ENCODE assay signal across 30 cellular contexts in the genomic region with DNA sequence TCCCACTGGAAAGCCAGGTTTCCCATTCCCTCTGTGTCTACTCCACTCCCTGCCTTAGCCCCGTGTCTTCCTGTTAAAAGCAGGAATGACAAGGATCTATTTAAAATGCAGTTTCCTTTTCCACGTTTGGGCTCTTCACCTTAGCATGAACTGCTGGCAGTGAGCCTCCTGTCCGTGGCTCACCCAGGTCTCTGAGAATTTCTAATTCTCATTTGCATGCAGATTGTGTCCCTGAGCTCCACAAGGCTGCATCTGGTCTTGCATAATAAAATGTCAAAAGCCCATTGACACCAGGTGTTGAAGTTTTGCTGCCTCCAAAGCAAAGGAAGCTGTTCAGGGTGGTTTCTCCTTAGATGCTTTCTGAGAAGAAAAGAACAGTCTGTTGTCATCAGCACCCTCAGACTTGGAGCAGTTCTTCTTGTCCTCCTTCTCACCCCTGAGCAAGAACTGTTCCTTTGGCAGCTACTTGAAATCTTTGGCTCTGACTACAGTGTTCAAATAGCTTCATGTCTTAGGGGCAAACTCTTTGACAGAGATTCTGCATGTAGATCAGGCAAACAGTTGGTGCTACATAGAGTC.
DNase-seq lines count a peak whose midpoint lies in the region; ATAC-seq and TF ChIP-seq lines count a peak whose summit lies in the region.
"Had no signal": no experiment of that assay in that cellular context is flagged by ENCODE, and none has a peak within 500 bp of the region (broad histone marks: within the 10 kb centered on the region; RNA-seq: fewer than 3 reads in every experiment).

No MANE protein-coding gene starts in this region.

- H3K4me1 Mint-ChIP-seq in stimulated activated memory B cell treated with anti-CD40 and anti-IgM and Interleukin-4, amounts not matched to agents 10 μg/mL and 1 μg/mL and 100 μg/mL, for 72 hours: no peaks in the 10 kb centered on the region
- H3K4me1 Mint-ChIP-seq: activated naive CD8-positive, alpha-beta T cell treated with anti-CD3 and anti-CD28 coated beads for 36 hours; B cell; nephron progenitor cell had no signal

- H3K27ac ChIP-seq in heart left ventricle (no peak overlapping the region), left ventricle myocardium inferior (replicated peaks) (no peak overlapping the region), OCI-LY7 (ENCODE audit: low read depth, low read length, poor library complexity, severe bottlenecking) (peak overlapping the region; percentile 35), SK-N-SH (ENCODE audit: low read depth in 2 of 2, low read length in 1 of 2) (no peak overlapping the region)
- H3K27ac ChIP-seq: HL-60, thoracic aorta had no signal

- no TSS peak for BruUV-seq in OCI-LY7 (replicated peaks; lab: Mats Ljungman, UMichigan)

- DNase-seq in heart left ventricle (no peak), left ventricle myocardium inferior (no peak), OCI-LY7 (ENCODE audit: low spot score) (peak; percentile 74), kidney tubule cell (ENCODE audit: low spot score) (peak; percentile 5), mesenteric fat pad (ENCODE audit: low spot score) (no peak), SK-N-SH (no peak)
- DNase-seq: activated CD4-positive, alpha-beta T cell treated with anti-CD3 and anti-CD28 coated beads, Interleukin-2, amount 50 U/mL, for 1 hour; activated CD4-positive, CD25-positive, alpha-beta regulatory T cell; activated gamma-delta T cell; activated naive CD8-positive, alpha-beta T cell treated with anti-CD3 and anti-CD28 coated beads for 36 hours; activated T-cell treated with anti-CD3 and anti-CD28 coated beads, Interleukin-2, amount 50 U/mL, for 1 hour; CD8-positive, alpha-beta T cell; effector memory CD8-positive, alpha-beta T cell; HCEC 1CT; KBM-7; NCI-H1417; NCI-H2081 treated with DMSO at 0.1 percent for 48 hours; NCI-H345; nephron progenitor cell; PC-3; retina; stimulated activated naive CD8-positive, alpha-beta T cell treated with anti-CD3 and anti-CD28 coated beads, Interleukin-15, Interleukin-2, amounts not matched to agents 100 U/mL and 50 U/mL, for 24 hours had no signal

- TF ChIP-seq EP300 in SK-N-SH (IDR thresholded peaks at IDR 0.05; ENCODE audit: borderline replicate concordance in 1 of 2, low read depth in 1 of 2, low read length in 1 of 2): no peak

- H3K79me2 ChIP-seq in OCI-LY7 (ENCODE audit: insufficient read depth, low read depth, low read length): no peaks in the 10 kb centered on the region
- no peaks in the 10 kb centered on the region for H3K79me2 ChIP-seq in SK-N-SH (ENCODE audit: insufficient read depth)

- H3K4me1 ChIP-seq in heart left ventricle (no peaks in the 10 kb centered on the region), left ventricle myocardium inferior (no peaks in the 10 kb centered on the region), OCI-LY7 (ENCODE audit: insufficient read depth, low read length, poor library complexity, severe bottlenecking) (peaks cover 12% of the 10 kb centered on the region), SK-N-SH (ENCODE audit: control insufficient read depth in 1 of 2, insufficient read depth in 2 of 2, low read depth in 1 of 2, low read length in 1 of 2) (no peaks in the 10 kb centered on the region)

- CTCF ChIA-PET in OCI-LY7 (lab: Charles Lee; ENCODE audit: unreplicated experiment) (no interaction called here), SK-N-SH (lab: Yijun Ruan, JAX) (no interaction called here)

- H3K4me3 Mint-ChIP-seq in stimulated activated memory B cell treated with anti-CD40 and anti-IgM and Interleukin-4, amounts not matched to agents 10 μg/mL and 1 μg/mL and 100 μg/mL, for 72 hours: no peak overlapping the region
- H3K4me3 Mint-ChIP-seq: activated naive CD8-positive, alpha-beta T cell treated with anti-CD3 and anti-CD28 coated beads for 36 hours; B cell; CD8-positive, alpha-beta T cell; effector memory CD8-positive, alpha-beta T cell; nephron progenitor cell; T-helper 1 cell treated with Interleukin-12 subunit alpha and Interleukin-12 subunit beta and Interleukin-4 antibody, amounts not matched to agents 30 μg/mL and 1 μg/mL, for 36 hours had no signal

- no peak overlapping the region for H3K9ac ChIP-seq in SK-N-SH

- H3K9me2 ChIP-seq in OCI-LY7 (ENCODE audit: insufficient read depth, low read length) (no peaks in the 10 kb centered on the region), SK-N-SH (no peaks in the 10 kb centered on the region)

- H3K27ac Mint-ChIP-seq in stimulated activated memory B cell treated with anti-CD40 and anti-IgM and Interleukin-4, amounts not matched to agents 10 μg/mL and 1 μg/mL and 100 μg/mL, for 72 hours: no peak overlapping the region
- H3K27ac Mint-ChIP-seq: activated naive CD8-positive, alpha-beta T cell treated with anti-CD3 and anti-CD28 coated beads for 36 hours; B cell; CD8-positive, alpha-beta T cell; effector memory CD8-positive, alpha-beta T cell; nephron progenitor cell; T-helper 1 cell treated with Interleukin-12 subunit alpha and Interleukin-12 subunit beta and Interleukin-4 antibody, amounts not matched to agents 30 μg/mL and 1 μg/mL, for 36 hours had no signal

- no peaks in the 10 kb centered on the region for H3F3A ChIP-seq in SK-N-SH (replicated peaks; ENCODE audit: insufficient read depth)

- intact Hi-C loops in heart left ventricle (cut with DNase I) (no loop called here), left ventricle myocardium inferior (cut with micrococcal nuclease) (no loop called here), OCI-LY7 (cut with micrococcal nuclease; ENCODE audit: unreplicated experiment) (no loop called here)

- H2AFZ ChIP-seq in OCI-LY7 (ENCODE audit: low read length): peak overlapping the region; percentile 68
- no peak overlapping the region for H2AFZ ChIP-seq in SK-N-SH (ENCODE audit: low read depth)

- peaks cover 0 to 16% (median 5%) of the 10 kb centered on the region in 12 donors for H3K9me3 ChIP-seq in heart left ventricle
- peaks cover 14% of the 10 kb centered on the region for H3K9me3 ChIP-seq in left ventricle myocardium inferior (replicated peaks)
- H3K9me3 ChIP-seq in OCI-LY7 (ENCODE audit: low read length): peaks cover 11% of the 10 kb centered on the region; the same call in 1 of the 2 replicates
- H3K9me3 ChIP-seq in SK-N-SH: no peaks in the 10 kb centered on the region
- H3K9me3 ChIP-seq: thoracic aorta had no signal

- H3K4me2 ChIP-seq in OCI-LY7 (ENCODE audit: low read length) (peak overlapping the region; percentile 53), SK-N-SH (no peak overlapping the region)
- H3K4me2 ChIP-seq: smooth muscle cell had no signal

- no peak for TF ChIP-seq RAD21 in SK-N-SH (IDR thresholded peaks at IDR 0.05; ENCODE audit: low read length)

- peaks cover 14% of the 10 kb centered on the region for H3K27me3 Mint-ChIP-seq in stimulated activated memory B cell treated with anti-CD40 and anti-IgM and Interleukin-4, amounts not matched to agents 10 μg/mL and 1 μg/mL and 100 μg/mL, for 72 hours
- H3K27me3 Mint-ChIP-seq: effector memory CD8-positive, alpha-beta T cell had no signal

- H3K27me3 ChIP-seq in heart left ventricle (no peaks in the 10 kb centered on the region), left ventricle myocardium inferior (ENCODE audit: low read depth) (peaks cover 10% of the 10 kb centered on the region), SK-N-SH (ENCODE audit: insufficient read depth) (no peaks in the 10 kb centered on the region)

- H3K36me3 Mint-ChIP-seq in stimulated activated memory B cell treated with anti-CD40 and anti-IgM and Interleukin-4, amounts not matched to agents 10 μg/mL and 1 μg/mL and 100 μg/mL, for 72 hours: no peaks in the 10 kb centered on the region
- H3K36me3 Mint-ChIP-seq: activated naive CD8-positive, alpha-beta T cell treated with anti-CD3 and anti-CD28 coated beads for 36 hours; CD8-positive, alpha-beta T cell had no signal

- TF ChIP-seq POLR2A in heart left ventricle (IDR thresholded peaks at IDR 0.05): no peak

- POLR2A ChIA-PET in OCI-LY7 (lab: Charles Lee): no interaction called here
- POLR2A ChIA-PET in SK-N-SH (lab: Yijun Ruan, JAX): no interaction called here

- H3K9me3 Mint-ChIP-seq in stimulated activated memory B cell treated with anti-CD40 and anti-IgM and Interleukin-4, amounts not matched to agents 10 μg/mL and 1 μg/mL and 100 μg/mL, for 72 hours: peaks cover 15% of the 10 kb centered on the region
- H3K9me3 Mint-ChIP-seq: effector memory CD8-positive, alpha-beta T cell; T-helper 1 cell treated with Interleukin-12 subunit alpha and Interleukin-12 subunit beta and Interleukin-4 antibody, amounts not matched to agents 30 μg/mL and 1 μg/mL, for 36 hours had no signal

- H3K36me3 ChIP-seq in heart left ventricle (no peaks in the 10 kb centered on the region), left ventricle myocardium inferior (no peaks in the 10 kb centered on the region), OCI-LY7 (ENCODE audit: insufficient read depth, low read length) (no peaks in the 10 kb centered on the region), SK-N-SH (replicated peaks in 1 of 2; ENCODE audit: control insufficient read depth in 1 of 2, insufficient read depth in 2 of 2, low read length in 1 of 2) (no peaks in the 10 kb centered on the region)
- H3K36me3 ChIP-seq: thoracic aorta had no signal

- H4K20me1 ChIP-seq in OCI-LY7 (ENCODE audit: insufficient read depth, low read length) (no peaks in the 10 kb centered on the region), SK-N-SH (ENCODE audit: insufficient read depth) (no peaks in the 10 kb centered on the region)

- TF ChIP-seq CTCF in heart left ventricle (IDR thresholded peaks at IDR 0.05) (no peak), left ventricle myocardium inferior (IDR thresholded peaks at IDR 0.05; ENCODE audit: borderline replicate concordance) (no peak), OCI-LY7 (conservative IDR thresholded peaks at IDR 0.05; ENCODE audit: low read length) (0 out of 2 replicates have a peak, but pooled peaks have one; percentile 24), SK-N-SH (IDR thresholded peaks at IDR 0.05) (no peak)

- peak in 3 of 4 donors; percentile 47 to 66 (median 50) for ATAC-seq in heart left ventricle
- ATAC-seq in stimulated activated memory B cell treated with anti-CD40 and anti-IgM and Interleukin-4, amounts not matched to agents 10 μg/mL and 1 μg/mL and 100 μg/mL, for 72 hours: no peak
- ATAC-seq: CD8-positive, alpha-beta T cell; effector memory CD8-positive, alpha-beta T cell; GM12878; PC-3; SK-N-SH treated with all-trans-retinoic acid at 6 μM for 48 hours; stimulated activated naive CD8-positive, alpha-beta T cell treated with anti-CD3 and anti-CD28 coated beads, Interleukin-15, Interleukin-2, amounts not matched to agents 100 U/mL and 50 U/mL, for 24 hours had no signal

- WGBS in heart left ventricle, 4 donors: 22 to 42% (median 28%) methylated on average over 3 of the region's 3 CpGs
- 4% methylated on average over 3 of the region's 3 CpGs for WGBS in SK-N-SH (ENCODE audit: low lambda C conversion rate)

- no peak overlapping the region for H3K4me3 ChIP-seq in heart left ventricle
- H3K4me3 ChIP-seq in left ventricle myocardium inferior: no peak overlapping the region
- H3K4me3 ChIP-seq in OCI-LY7 (ENCODE audit: low read depth, low read length, poor library complexity, severe bottlenecking): no peak overlapping the region
- no peak overlapping the region for H3K4me3 ChIP-seq in SK-N-SH (ENCODE audit: low read depth in 2 of 2, low read length in 1 of 2)
- H3K4me3 ChIP-seq: GM12878, smooth muscle cell, thoracic aorta had no signal

Comparison
In these comparisons a context has a peak if more than half of its experiments do, and no peak if none do; other contexts are left out.
1. DNase-seq: peak in OCI-LY7 (single experiment) and kidney tubule cell (single experiment); none in heart left ventricle (0 of 5), left ventricle myocardium inferior (single experiment), mesenteric fat pad (single experiment) and SK-N-SH (single experiment).